32 cellular contexts compared by ENCODE assay signal in genomic region chr6:136627191-136627590, GRCh38.
"Had no signal": no experiment of that assay in that cellular context is flagged by ENCODE, and none has a peak within 500 bp of the region (broad histone marks: within the 10 kb centered on the region; RNA-seq: fewer than 3 reads in every experiment).

No MANE protein-coding gene starts in this region.

- DNase-seq: activated B cell treated with CpG ODN at 0.5 μM for 24 hours; activated CD4-positive, alpha-beta T cell treated with anti-CD3 and anti-CD28 coated beads for 48 hours; activated CD4-positive, alpha-beta T cell treated with anti-CD3 and anti-CD28 coated beads, Interleukin-2, amount 50 U/mL, for 1 hour; activated CD4-positive, alpha-beta T cell treated with anti-CD3 and anti-CD28 coated beads, Interleukin-2, amount 50 U/mL, for 48 hours; activated CD8-positive, alpha-beta memory T cell treated with anti-CD3 and anti-CD28 coated beads for 24 hours; activated CD8-positive, alpha-beta T cell treated with anti-CD3 and anti-CD28 coated beads for 36 hours; activated effector memory CD4-positive, alpha-beta T cell treated with Interleukin-2 at 50 U/mL for 16 hours; activated gamma-delta T cell treated with Interleukin-2 at 50 U/mL for 16 hours; activated naive CD4-positive, alpha-beta T cell treated with anti-CD3 and anti-CD28 coated beads, Interleukin-2, amount 50 U/mL, for 16 hours; activated naive CD4-positive, alpha-beta T cell treated with Interleukin-2 at 50 U/mL for 16 hours; activated T-cell treated with anti-CD3 and anti-CD28 coated beads, Interleukin-2, amount 50 U/mL, for 4 hours; amniotic stem cell; anterior cingulate cortex; brain microvascular endothelial cell; caudate nucleus; cortex of kidney; dermis blood vessel endothelial cell; effector CD4-positive, alpha-beta T cell; effector memory CD8-positive, alpha-beta T cell; erythroblast; foreskin keratinocyte; gastrocnemius medialis; SW 1271; T-cell; T1000; WERI-Rb-1 had no signal

- H3K4me3 Mint-ChIP-seq: activated B cell treated with CpG ODN at 0.5 μM for 24 hours; activated CD8-positive, alpha-beta T cell treated with anti-CD3 and anti-CD28 coated beads for 36 hours; activated naive CD8-positive, alpha-beta T cell; activated T-cell treated with anti-CD3 and anti-CD28 coated beads, Interleukin-2, amount 50 U/mL, for 4 hours; activated T-helper 17 cell treated with anti-CD3 and anti-CD28 coated beads, Interleukin-2, amount 50 U/mL, for 72 hours; effector memory CD8-positive, alpha-beta T cell; T-cell; T-helper 1 cell treated with Interleukin-12 subunit alpha and Interleukin-12 subunit beta and Interleukin-4 antibody, amounts not matched to agents 30 μg/mL and 1 μg/mL, for 36 hours; T-helper 2 cell treated with Interferon-gamma antibody and Interleukin-4, amounts not matched to agents 5 μg/mL and 100 μg/mL, for 36 hours had no signal

- H3K36me3 ChIP-seq: brain microvascular endothelial cell, gastrocnemius medialis, WERI-Rb-1 had no signal

- H3K4me1 Mint-ChIP-seq: activated B cell treated with CpG ODN at 0.5 μM for 24 hours, T-cell had no signal

- H3K4me3 ChIP-seq: esophagus muscularis mucosa, gastrocnemius medialis had no signal

- H3K27ac ChIP-seq: brain microvascular endothelial cell, esophagus muscularis mucosa, foreskin keratinocyte, gastrocnemius medialis, WERI-Rb-1 had no signal

- H3K4me1 ChIP-seq: foreskin keratinocyte, gastrocnemius medialis had no signal

- H3K9me3 ChIP-seq: esophagus muscularis mucosa, gastrocnemius medialis had no signal

- H3K27me3 Mint-ChIP-seq: activated B cell treated with CpG ODN at 0.5 μM for 24 hours; activated CD8-positive, alpha-beta T cell treated with anti-CD3 and anti-CD28 coated beads for 36 hours; activated naive CD8-positive, alpha-beta T cell; activated T-helper 17 cell treated with anti-CD3 and anti-CD28 coated beads, Interleukin-2, amount 50 U/mL, for 72 hours; effector memory CD8-positive, alpha-beta T cell; T-cell had no signal

- H3K27ac Mint-ChIP-seq: activated B cell treated with CpG ODN at 0.5 μM for 24 hours; activated CD8-positive, alpha-beta T cell treated with anti-CD3 and anti-CD28 coated beads for 36 hours; activated naive CD8-positive, alpha-beta T cell; activated T-helper 17 cell treated with anti-CD3 and anti-CD28 coated beads, Interleukin-2, amount 50 U/mL, for 72 hours; T-cell; T-helper 1 cell treated with Interleukin-12 subunit alpha and Interleukin-12 subunit beta and Interleukin-4 antibody, amounts not matched to agents 30 μg/mL and 1 μg/mL, for 36 hours; T-helper 2 cell treated with Interferon-gamma antibody and Interleukin-4, amounts not matched to agents 5 μg/mL and 100 μg/mL, for 36 hours had no signal

- ATAC-seq: activated CD4-positive, CD25-positive, alpha-beta regulatory T cell treated with anti-CD3 and anti-CD28 coated beads, Interleukin-2, amount 50 U/mL, for 24 hours; activated CD8-positive, alpha-beta T cell treated with anti-CD3 and anti-CD28 coated beads for 36 hours; activated T-cell treated with anti-CD3 and anti-CD28 coated beads, Interleukin-2, amount 50 U/mL, for 4 hours; activated T-helper 17 cell treated with anti-CD3 and anti-CD28 coated beads, Interleukin-2, amount 50 U/mL, for 72 hours; effector memory CD8-positive, alpha-beta T cell; foreskin keratinocyte; gastrocnemius medialis; T-cell had no signal

- H3K9me3 Mint-ChIP-seq: activated CD8-positive, alpha-beta T cell treated with anti-CD3 and anti-CD28 coated beads for 36 hours; activated T-cell treated with anti-CD3 and anti-CD28 coated beads, Interleukin-2, amount 50 U/mL, for 4 hours; activated T-helper 17 cell treated with anti-CD3 and anti-CD28 coated beads, Interleukin-2, amount 50 U/mL, for 72 hours; effector memory CD8-positive, alpha-beta T cell; T-cell; T-helper 1 cell treated with Interleukin-12 subunit alpha and Interleukin-12 subunit beta and Interleukin-4 antibody, amounts not matched to agents 30 μg/mL and 1 μg/mL, for 36 hours; T-helper 2 cell treated with Interferon-gamma antibody and Interleukin-4, amounts not matched to agents 5 μg/mL and 100 μg/mL, for 36 hours had no signal

- H3K27me3 ChIP-seq: brain microvascular endothelial cell, esophagus muscularis mucosa, foreskin keratinocyte, gastrocnemius medialis had no signal
